In genomic region chr4:126086041-126086440, GRCh38 we compare ENCODE assay signal across 32 cellular contexts.
"Had no signal": no experiment of that assay in that cellular context is flagged by ENCODE, and none has a peak within 500 bp of the region (broad histone marks: within the 10 kb centered on the region; RNA-seq: fewer than 3 reads in every experiment).

No MANE protein-coding gene starts in this region.

- H3K27ac ChIP-seq: VCaP, WERI-Rb-1 had no signal

- H3K36me3 ChIP-seq: WERI-Rb-1 had no signal

- DNase-seq: activated B cell treated with CpG ODN at 0.5 μM for 24 hours; activated CD4-positive, alpha-beta memory T cell treated with anti-CD3 and anti-CD28 coated beads for 36 hours; activated CD4-positive, alpha-beta memory T cell treated with anti-CD3 and anti-CD28 coated beads, Interleukin-2, amount 10 ng/mL, durations not matched to agents 7 days and 5 days; activated CD4-positive, alpha-beta T cell treated with anti-CD3 and anti-CD28 coated beads for 1 hour; activated CD4-positive, alpha-beta T cell treated with anti-CD3 and anti-CD28 coated beads for 36 hours; activated CD4-positive, alpha-beta T cell treated with anti-CD3 and anti-CD28 coated beads for 4 hours; activated CD4-positive, alpha-beta T cell treated with anti-CD3 and anti-CD28 coated beads for 48 hours; activated CD4-positive, alpha-beta T cell treated with anti-CD3 and anti-CD28 coated beads, Interleukin-2, amount 10 ng/mL, durations not matched to agents 24 days and 14 days; activated CD4-positive, alpha-beta T cell treated with anti-CD3 and anti-CD28 coated beads, Interleukin-2, amount 10 ng/mL, durations not matched to agents 7 days and 5 days; activated CD4-positive, alpha-beta T cell treated with anti-CD3 and anti-CD28 coated beads, Interleukin-2, amount 50 U/mL, for 1 hour; activated CD4-positive, alpha-beta T cell treated with anti-CD3 and anti-CD28 coated beads, Interleukin-2, amount 50 U/mL, for 4 hours; activated CD4-positive, alpha-beta T cell treated with anti-CD3 and anti-CD28 coated beads, Interleukin-2, amount 50 U/mL, for 48 hours; activated CD4-positive, CD25-positive, alpha-beta regulatory T cell; activated CD4-positive, CD25-positive, alpha-beta regulatory T cell treated with anti-CD3 and anti-CD28 coated beads, Interleukin-2, amount 50 U/mL, for 72 hours; activated CD8-positive, alpha-beta memory T cell treated with anti-CD3 and anti-CD28 coated beads for 24 hours; activated CD8-positive, alpha-beta memory T cell treated with anti-CD3 and anti-CD28 coated beads, Interleukin-2, amount 10 ng/mL, durations not matched to agents 7 days and 5 days; activated CD8-positive, alpha-beta memory T cell treated with anti-CD3 and anti-CD28 coated beads, Interleukin-2, amount 50 U/mL, for 4 hours; activated CD8-positive, alpha-beta memory T cell treated with anti-CD3 and anti-CD28 coated beads, Interleukin-2, amount 50 U/mL, for 48 hours; activated CD8-positive, alpha-beta T cell treated with anti-CD3 and anti-CD28 coated beads for 36 hours; activated CD8-positive, alpha-beta T cell treated with anti-CD3 and anti-CD28 coated beads, Interleukin-2, amount 10 ng/mL, durations not matched to agents 7 days and 5 days; activated T-cell treated with anti-CD3 and anti-CD28 coated beads for 4 hours; activated T-cell treated with anti-CD3 and anti-CD28 coated beads, Interleukin-2, amount 50 U/mL, for 1 hour; activated T-cell treated with anti-CD3 and anti-CD28 coated beads, Interleukin-2, amount 50 U/mL, for 24 hours; T-helper 17 cell; T-helper 2 cell; T-helper 9 cell; T1000; WERI-Rb-1 had no signal

- FAIRE-seq: TTC549 had no signal

- ATAC-seq: activated CD4-positive, alpha-beta T cell treated with anti-CD3 and anti-CD28 coated beads for 36 hours; activated CD4-positive, CD25-positive, alpha-beta regulatory T cell treated with anti-CD3 and anti-CD28 coated beads, Interleukin-2, amount 50 U/mL, for 24 hours; activated CD8-positive, alpha-beta memory T cell treated with anti-CD3 and anti-CD28 coated beads, Interleukin-2, amount 10 ng/mL, durations not matched to agents 7 days and 5 days; activated CD8-positive, alpha-beta T cell treated with anti-CD3 and anti-CD28 coated beads for 36 hours; activated CD8-positive, alpha-beta T cell treated with anti-CD3 and anti-CD28 coated beads, Interleukin-2, amount 10 ng/mL, durations not matched to agents 7 days and 5 days; T-helper 17 cell; WTC11 had no signal
